In genomic region chr3:74621581-74621980, GRCh38 we compare ENCODE assay signal across 17 cellular contexts. TPM values are rescaled to one million over a fixed set of nuclear protein-coding genes. Genes with fewer than 3 reads are reported as not detected.
DNase-seq lines count a peak whose midpoint lies in the region; ATAC-seq and TF ChIP-seq lines count a peak whose summit lies in the region.
"Had no signal": no experiment of that assay in that cellular context is flagged by ENCODE, and none has a peak within 500 bp of the region (broad histone marks: within the 10 kb centered on the region; RNA-seq: fewer than 3 reads in every experiment).

No MANE protein-coding gene starts in this region.

- H3K27ac ChIP-seq in GM23338 (ENCODE audit: low read depth) (no peak overlapping the region), RWPE2 (ENCODE audit: poor library complexity, severe bottlenecking) (no peak overlapping the region)

- H3K4me2 ChIP-seq in GM23338: no peak overlapping the region

- DNase-seq in GM23338 (ENCODE audit: low spot score): no peak
- DNase-seq in RWPE2 (ENCODE audit: low spot score): no peak
- peak; percentile 39 for DNase-seq in fibroblast of pulmonary artery (ENCODE audit: low read depth)
- peak; percentile 23 for DNase-seq in pons (ENCODE audit: low spot score)
- DNase-seq in NK-92 treated with Interleukin-12 subunit alpha and Interleukin-12 subunit beta, amount 100 ng/mL, for 24 hours (lab: John Stamatoyannopoulos, UW): no peak
- DNase-seq in activated CD8-positive, alpha-beta memory T cell treated with anti-CD3 and anti-CD28 coated beads for 24 hours: no peak
- no peak for DNase-seq in osteocyte (ENCODE audit: extremely low spot score, unreplicated experiment)
- no peak for DNase-seq in GM19238 (ENCODE audit: insufficient read length, low spot score)
- DNase-seq: ACHN; BE2C; C1 segment of cervical spinal cord; Caco-2; CD4-positive, CD25-positive, alpha-beta regulatory T cell; CD8-positive, alpha-beta memory T cell; KG1 had no signal

- H3K79me2 ChIP-seq in GM23338 (replicated peaks; ENCODE audit: insufficient read depth): no peaks in the 10 kb centered on the region

- H3K36me3 ChIP-seq in GM23338 (ENCODE audit: insufficient read depth) (no peaks in the 10 kb centered on the region), RWPE2 (ENCODE audit: low read depth) (no peaks in the 10 kb centered on the region)
- H3K36me3 ChIP-seq: BE2C, HAP-1 had no signal

- H3K9me3 ChIP-seq in RWPE2 (ENCODE audit: severe bottlenecking): no peaks in the 10 kb centered on the region
- H3K9me3 ChIP-seq: BE2C, Caco-2, HAP-1 had no signal

- no peak overlapping the region for H3K4me3 ChIP-seq in GM23338
- no peak overlapping the region for H3K4me3 ChIP-seq in RWPE2 (ENCODE audit: severe bottlenecking)
- H3K4me3 ChIP-seq in fibroblast of pulmonary artery (replicated peaks; ENCODE audit: low read depth, low read length): no peak overlapping the region
- H3K4me3 ChIP-seq: HAP-1 had no signal

- H2AFZ ChIP-seq in GM23338: 0 out of 2 replicates have a peak overlapping the region, but pooled peaks have one; percentile 4

- ATAC-seq in GM23338 (no peak), RWPE2 (ENCODE audit: low read depth) (peak; percentile 38; the same call in 2 of the 3 replicates)
- ATAC-seq: HepG2 had no signal

- H3K9me3 Mint-ChIP-seq in GM23338 (no peaks in the 10 kb centered on the region), osteocyte (ENCODE audit: unreplicated experiment) (no peaks in the 10 kb centered on the region)

- no peaks in the 10 kb centered on the region for H3F3A ChIP-seq in GM23338 (replicated peaks; ENCODE audit: low read depth)

- H3K4me3 Mint-ChIP-seq in GM23338: no peak overlapping the region
- no peak overlapping the region for H3K4me3 Mint-ChIP-seq in osteocyte (ENCODE audit: unreplicated experiment)
- H3K4me3 Mint-ChIP-seq: CD4-positive, CD25-positive, alpha-beta regulatory T cell; CD8-positive, alpha-beta memory T cell had no signal

- no peaks in the 10 kb centered on the region for H3K4me1 ChIP-seq in GM23338 (ENCODE audit: insufficient read depth)
- no peaks in the 10 kb centered on the region for H3K4me1 ChIP-seq in RWPE2 (ENCODE audit: insufficient read depth, poor library complexity, severe bottlenecking)
- H3K4me1 ChIP-seq: BE2C, Caco-2, HAP-1 had no signal

- TF ChIP-seq CTCF in GM23338 (conservative IDR thresholded peaks at IDR 0.05; ENCODE audit: low read depth in 2 of 2) (no peak), RWPE2 (IDR thresholded peaks at IDR 0.05; ENCODE audit: poor library complexity, severe bottlenecking) (no peak), fibroblast of pulmonary artery (IDR thresholded peaks at IDR 0.05; ENCODE audit: low read length, missing control alignments) (no peak), osteocyte (IDR thresholded peaks at IDR 0.05) (no peak)

- no peaks in the 10 kb centered on the region for H3K9me2 ChIP-seq in GM23338 (ENCODE audit: insufficient read depth)

- peaks cover 3% of the 10 kb centered on the region; the same call in 1 of the 2 replicates for H3K27me3 ChIP-seq in GM23338 (ENCODE audit: insufficient read depth)
- H3K27me3 ChIP-seq in RWPE2 (ENCODE audit: insufficient read depth, poor library complexity, severe bottlenecking): no peaks in the 10 kb centered on the region
- H3K27me3 ChIP-seq: BE2C had no signal

- H3K27ac Mint-ChIP-seq in GM23338: no peak overlapping the region
- H3K27ac Mint-ChIP-seq in osteocyte (ENCODE audit: unreplicated experiment): no peak overlapping the region
- H3K27ac Mint-ChIP-seq: CD4-positive, CD25-positive, alpha-beta regulatory T cell; CD8-positive, alpha-beta memory T cell had no signal

- H3K27me3 Mint-ChIP-seq in GM23338 (ENCODE audit: insufficient read depth, low read depth, poor library complexity) (no peaks in the 10 kb centered on the region), osteocyte (ENCODE audit: unreplicated experiment) (peaks cover 10% of the 10 kb centered on the region)
- H3K27me3 Mint-ChIP-seq: CD8-positive, alpha-beta memory T cell had no signal

- no peaks in the 10 kb centered on the region for H4K20me1 ChIP-seq in GM23338 (replicated peaks; ENCODE audit: insufficient read depth)

- H3K4me1 Mint-ChIP-seq in GM23338: peaks cover 3% of the 10 kb centered on the region; the same call in 2 of the 3 replicates
- H3K4me1 Mint-ChIP-seq in osteocyte (ENCODE audit: unreplicated experiment): no peaks in the 10 kb centered on the region
- H3K4me1 Mint-ChIP-seq: CD4-positive, CD25-positive, alpha-beta regulatory T cell; CD8-positive, alpha-beta memory T cell had no signal

- H3K36me3 Mint-ChIP-seq in GM23338 (ENCODE audit: low read depth) (no peaks in the 10 kb centered on the region), osteocyte (ENCODE audit: unreplicated experiment) (no peaks in the 10 kb centered on the region)
- H3K36me3 Mint-ChIP-seq: CD4-positive, CD25-positive, alpha-beta regulatory T cell; CD8-positive, alpha-beta memory T cell had no signal

TF ChIP-seq in GM23338, 12 proteins besides CTCF, POLR2A, EP300 and RAD21 (continues in another document):
- TF ChIP-seq ZNF462 (CRISPR knock-in tag; IDR thresholded peaks at IDR 0.05) (no peak), STAT1 (IDR thresholded peaks at IDR 0.05; ENCODE audit: unreplicated experiment) (no peak), ZNF331 (CRISPR knock-in tag; IDR thresholded peaks at IDR 0.05; ENCODE audit: low read depth) (no peak), EZH2phosphoT487 (IDR thresholded peaks at IDR 0.05; ENCODE audit: unreplicated experiment) (no peak)

RNA-seq across cellular contexts. Expression of gene CNTN3, which starts 7.1 kb away (rescaled TPM):
- 0.04 and 0.24 TPM in 2 replicates for total RNA-seq in GM23338 (2014; rRNA removed; shearing (Covaris generic))
- 0.05 and 0.19 TPM in 2 replicates for polyA plus RNA-seq in GM23338 (2016; fragmentation: Nextera tagmentation; extraction: Ambion mirVana)
- 0.29 and 0.35 TPM in 2 replicates for total RNA-seq in osteocyte
- total RNA-seq: Caco-2; CD4-positive, CD25-positive, alpha-beta regulatory T cell; CD8-positive, alpha-beta memory T cell; HepG2 had no signal
- polyA plus RNA-seq: CD4-positive, CD25-positive, alpha-beta regulatory T cell; CD8-positive, alpha-beta memory T cell; HepG2 had no signal

Comparison
In these comparisons a context has a peak if more than half of its experiments do, and no peak if none do; other contexts are left out.
1. DNase-seq: peak in fibroblast of pulmonary artery (single experiment) and pons (single experiment); none in GM23338 (single experiment), RWPE2 (single experiment), NK-92 treated with Interleukin-12 subunit alpha and Interleukin-12 subunit beta, amount 100 ng/mL, for 24 hours (single experiment), activated CD8-positive, alpha-beta memory T cell treated with anti-CD3 and anti-CD28 coated beads for 24 hours (single experiment), osteocyte (single experiment) and GM19238 (single experiment).